Comparison of ENCODE assay signal across 38 cellular contexts in genomic region chr5:145280806-145281205, GRCh38.
"Had no signal": no experiment of that assay in that cellular context is flagged by ENCODE, and none has a peak within 500 bp of the region (broad histone marks: within the 10 kb centered on the region; RNA-seq: fewer than 3 reads in every experiment).

No MANE protein-coding gene starts in this region.

- H3K4me1 Mint-ChIP-seq: activated naive CD4-positive, alpha-beta T cell treated with anti-CD3 and anti-CD28 coated beads, Interleukin-2, amount 10 ng/mL, durations not matched to agents 7 days and 5 days; activated naive CD4-positive, alpha-beta T cell treated with anti-CD3 and anti-CD28 coated beads, Interleukin-2, amount 50 U/mL, for 24 hours; activated naive CD8-positive, alpha-beta T cell treated with anti-CD3 and anti-CD28 coated beads for 36 hours; activated naive CD8-positive, alpha-beta T cell treated with anti-CD3 and anti-CD28 coated beads, Interleukin-2, amount 10 ng/mL, durations not matched to agents 7 days and 5 days; activated naive CD8-positive, alpha-beta T cell treated with anti-CD3 and anti-CD28 coated beads, Interleukin-2, amount 50 U/mL, for 24 hours; activated T-helper 17 cell treated with anti-CD3 and anti-CD28 coated beads, Interleukin-2, amount 50 U/mL, for 72 hours; brain; central memory CD8-positive, alpha-beta T cell had no signal

- DNase-seq: activated effector memory CD4-positive, alpha-beta T cell treated with anti-CD3 and anti-CD28 coated beads, Interleukin-2, amount 50 U/mL, for 16 hours; activated effector memory CD4-positive, alpha-beta T cell treated with Interleukin-2 at 50 U/mL for 16 hours; activated gamma-delta T cell; activated gamma-delta T cell treated with Interleukin-2 at 50 U/mL for 16 hours; activated naive CD4-positive, alpha-beta T cell; activated naive CD4-positive, alpha-beta T cell treated with anti-CD3 and anti-CD28 coated beads for 36 hours; activated naive CD4-positive, alpha-beta T cell treated with anti-CD3 and anti-CD28 coated beads, Interleukin-2, amount 10 ng/mL, durations not matched to agents 7 days and 5 days; activated naive CD4-positive, alpha-beta T cell treated with anti-CD3 and anti-CD28 coated beads, Interleukin-2, amount 50 U/mL, for 16 hours; activated naive CD4-positive, alpha-beta T cell treated with Interleukin-2 at 50 U/mL for 16 hours; activated naive CD8-positive, alpha-beta T cell treated with anti-CD3 and anti-CD28 coated beads for 36 hours; activated naive CD8-positive, alpha-beta T cell treated with anti-CD3 and anti-CD28 coated beads, Interleukin-2, amount 10 ng/mL, durations not matched to agents 7 days and 5 days; activated naive CD8-positive, alpha-beta T cell treated with anti-CD3 and anti-CD28 coated beads, Interleukin-2, amount 50 U/mL, for 24 hours; activated T-cell treated with anti-CD3 and anti-CD28 coated beads, Interleukin-2, amount 50 U/mL, for 1 hour; activated T-cell treated with anti-CD3 and anti-CD28 coated beads, Interleukin-2, amount 50 U/mL, for 24 hours; activated T-cell treated with anti-CD3 and anti-CD28 coated beads, Interleukin-2, amount 50 U/mL, for 4 hours; activated T-cell treated with anti-CD3 and anti-CD28 coated beads, Interleukin-2, amount 50 U/mL, for 48 hours; activated T-cell treated with anti-CD3 and anti-CD28 coated beads, Interleukin-2, amount 50 U/mL, for 72 hours; adrenal gland; amniotic stem cell; amygdala; anterior cingulate cortex; aorta; body of pancreas; brain microvascular endothelial cell; caudate nucleus; central memory CD4-positive, alpha-beta T cell; cerebellar nuclear complex had no signal

- H3K4me3 Mint-ChIP-seq: activated naive CD4-positive, alpha-beta T cell treated with anti-CD3 and anti-CD28 coated beads for 36 hours; activated naive CD4-positive, alpha-beta T cell treated with anti-CD3 and anti-CD28 coated beads, Interleukin-2, amount 10 ng/mL, durations not matched to agents 7 days and 5 days; activated naive CD4-positive, alpha-beta T cell treated with anti-CD3 and anti-CD28 coated beads, Interleukin-2, amount 50 U/mL, for 24 hours; activated naive CD8-positive, alpha-beta T cell; activated naive CD8-positive, alpha-beta T cell treated with anti-CD3 and anti-CD28 coated beads for 36 hours; activated naive CD8-positive, alpha-beta T cell treated with anti-CD3 and anti-CD28 coated beads, Interleukin-2, amount 10 ng/mL, durations not matched to agents 7 days and 5 days; activated naive CD8-positive, alpha-beta T cell treated with anti-CD3 and anti-CD28 coated beads, Interleukin-2, amount 50 U/mL, for 24 hours; activated T-cell treated with anti-CD3 and anti-CD28 coated beads, Interleukin-2, amount 50 U/mL, for 24 hours; activated T-cell treated with anti-CD3 and anti-CD28 coated beads, Interleukin-2, amount 50 U/mL, for 4 hours; activated T-cell treated with anti-CD3 and anti-CD28 coated beads, Interleukin-2, amount 50 U/mL, for 72 hours; activated T-helper 1 cell treated with anti-CD3 and anti-CD28 coated beads, Interleukin-12 subunit alpha, Interleukin-12 subunit beta, Interleukin-2, Interleukin-4 antibody, amounts not matched to agents 30 ng/mL and 10 ng/mL and 1 ng/mL, durations not matched to agents 14 hours and 24 hours and 36 hours; activated T-helper 17 cell treated with anti-CD3 and anti-CD28 coated beads, Interleukin-2, amount 50 U/mL, for 72 hours; brain; central memory CD8-positive, alpha-beta T cell had no signal

- H3K9me3 Mint-ChIP-seq: activated naive CD4-positive, alpha-beta T cell treated with anti-CD3 and anti-CD28 coated beads for 36 hours; activated naive CD4-positive, alpha-beta T cell treated with anti-CD3 and anti-CD28 coated beads, Interleukin-2, amount 50 U/mL, for 24 hours; activated naive CD8-positive, alpha-beta T cell treated with anti-CD3 and anti-CD28 coated beads, Interleukin-2, amount 10 ng/mL, durations not matched to agents 7 days and 5 days; activated T-helper 1 cell treated with anti-CD3 and anti-CD28 coated beads, Interleukin-12 subunit alpha, Interleukin-12 subunit beta, Interleukin-2, Interleukin-4 antibody, amounts not matched to agents 30 ng/mL and 10 ng/mL and 1 ng/mL, durations not matched to agents 14 hours and 24 hours and 36 hours; activated T-helper 17 cell treated with anti-CD3 and anti-CD28 coated beads, Interleukin-2, amount 50 U/mL, for 72 hours; activated T-helper 2 cell treated with anti-CD3 and anti-CD28 coated beads, Interferon-gamma antibody, Interleukin-2, Interleukin-4, amounts not matched to agents 10 μg/mL and 5 μg/mL and 100 μg/mL, durations not matched to agents 14 hours and 24 hours and 36 hours; brain had no signal

- H3K27ac Mint-ChIP-seq: activated naive CD4-positive, alpha-beta T cell treated with anti-CD3 and anti-CD28 coated beads for 36 hours; activated naive CD4-positive, alpha-beta T cell treated with anti-CD3 and anti-CD28 coated beads, Interleukin-2, amount 10 ng/mL, durations not matched to agents 7 days and 5 days; activated naive CD4-positive, alpha-beta T cell treated with anti-CD3 and anti-CD28 coated beads, Interleukin-2, amount 50 U/mL, for 24 hours; activated naive CD4-positive, alpha-beta T cell treated with anti-CD3 and anti-CD28 coated beads, Interleukin-2, amount 50 U/mL, for 72 hours; activated naive CD8-positive, alpha-beta T cell; activated naive CD8-positive, alpha-beta T cell treated with anti-CD3 and anti-CD28 coated beads for 36 hours; activated naive CD8-positive, alpha-beta T cell treated with anti-CD3 and anti-CD28 coated beads, Interleukin-2, amount 10 ng/mL, durations not matched to agents 7 days and 5 days; activated naive CD8-positive, alpha-beta T cell treated with anti-CD3 and anti-CD28 coated beads, Interleukin-2, amount 50 U/mL, for 24 hours; activated T-cell treated with anti-CD3 and anti-CD28 coated beads, Interleukin-2, amount 50 U/mL, for 24 hours; activated T-cell treated with anti-CD3 and anti-CD28 coated beads, Interleukin-2, amount 50 U/mL, for 72 hours; activated T-helper 1 cell treated with anti-CD3 and anti-CD28 coated beads, Interleukin-12 subunit alpha, Interleukin-12 subunit beta, Interleukin-2, Interleukin-4 antibody, amounts not matched to agents 30 ng/mL and 10 ng/mL and 1 ng/mL, durations not matched to agents 14 hours and 24 hours and 36 hours; activated T-helper 17 cell treated with anti-CD3 and anti-CD28 coated beads, Interleukin-2, amount 50 U/mL, for 72 hours; activated T-helper 2 cell treated with anti-CD3 and anti-CD28 coated beads, Interferon-gamma antibody, Interleukin-2, Interleukin-4, amounts not matched to agents 10 μg/mL and 5 μg/mL and 100 μg/mL, durations not matched to agents 14 hours and 24 hours and 36 hours; brain had no signal

- H3K36me3 Mint-ChIP-seq: activated naive CD4-positive, alpha-beta T cell treated with anti-CD3 and anti-CD28 coated beads, Interleukin-2, amount 10 ng/mL, durations not matched to agents 7 days and 5 days; activated naive CD4-positive, alpha-beta T cell treated with anti-CD3 and anti-CD28 coated beads, Interleukin-2, amount 50 U/mL, for 24 hours; activated naive CD4-positive, alpha-beta T cell treated with anti-CD3 and anti-CD28 coated beads, Interleukin-2, amount 50 U/mL, for 72 hours; activated naive CD8-positive, alpha-beta T cell; activated naive CD8-positive, alpha-beta T cell treated with anti-CD3 and anti-CD28 coated beads for 36 hours; activated naive CD8-positive, alpha-beta T cell treated with anti-CD3 and anti-CD28 coated beads, Interleukin-2, amount 10 ng/mL, durations not matched to agents 7 days and 5 days; brain had no signal

- H3K9me3 ChIP-seq: adrenal gland, ascending aorta, body of pancreas, breast epithelium had no signal

- ATAC-seq: activated naive CD4-positive, alpha-beta T cell treated with anti-CD3 and anti-CD28 coated beads, Interleukin-2, amount 50 U/mL, for 72 hours; activated naive CD8-positive, alpha-beta T cell treated with anti-CD3 and anti-CD28 coated beads, Interleukin-2, amount 50 U/mL, for 24 hours; activated T-cell treated with anti-CD3 and anti-CD28 coated beads, Interleukin-2, amount 50 U/mL, for 4 hours; activated T-cell treated with anti-CD3 and anti-CD28 coated beads, Interleukin-2, amount 50 U/mL, for 72 hours; activated T-helper 17 cell treated with anti-CD3 and anti-CD28 coated beads, Interleukin-2, amount 50 U/mL, for 72 hours; body of pancreas had no signal

- H3K4me3 ChIP-seq: adrenal gland, ascending aorta, body of pancreas, breast epithelium, cardiac muscle cell had no signal

- H3K27me3 Mint-ChIP-seq: activated naive CD4-positive, alpha-beta T cell treated with anti-CD3 and anti-CD28 coated beads, Interleukin-2, amount 10 ng/mL, durations not matched to agents 7 days and 5 days; activated naive CD4-positive, alpha-beta T cell treated with anti-CD3 and anti-CD28 coated beads, Interleukin-2, amount 50 U/mL, for 24 hours; activated naive CD8-positive, alpha-beta T cell; activated naive CD8-positive, alpha-beta T cell treated with anti-CD3 and anti-CD28 coated beads for 36 hours; activated naive CD8-positive, alpha-beta T cell treated with anti-CD3 and anti-CD28 coated beads, Interleukin-2, amount 10 ng/mL, durations not matched to agents 7 days and 5 days; activated naive CD8-positive, alpha-beta T cell treated with anti-CD3 and anti-CD28 coated beads, Interleukin-2, amount 50 U/mL, for 24 hours; activated T-cell treated with anti-CD3 and anti-CD28 coated beads, Interleukin-2, amount 50 U/mL, for 24 hours; activated T-helper 17 cell treated with anti-CD3 and anti-CD28 coated beads, Interleukin-2, amount 50 U/mL, for 72 hours; brain; central memory CD8-positive, alpha-beta T cell had no signal

- H3K36me3 ChIP-seq: adrenal gland, ascending aorta, brain microvascular endothelial cell, breast epithelium, cardiac muscle cell had no signal

- H3K27me3 ChIP-seq: adrenal gland, ascending aorta, body of pancreas, brain microvascular endothelial cell, breast epithelium, cardiac muscle cell had no signal

- H3K4me1 ChIP-seq: adrenal gland, ascending aorta, body of pancreas, breast epithelium had no signal

- H3K27ac ChIP-seq: adrenal gland, ascending aorta, body of pancreas, brain microvascular endothelial cell, breast epithelium, cardiac muscle cell had no signal
